ENCODE assay signal across 16 cellular contexts in genomic region chr15:39466428-39466827, GRCh38.
DNase-seq lines count a peak whose midpoint lies in the region; ATAC-seq, FAIRE-seq and TF ChIP-seq lines count a peak whose summit lies in the region.
"Had no signal": no experiment of that assay in that cellular context is flagged by ENCODE, and none has a peak within 500 bp of the region (broad histone marks: within the 10 kb centered on the region; RNA-seq: fewer than 3 reads in every experiment).

No MANE protein-coding gene starts in this region.

- H2AK9ac ChIP-seq in IMR-90 (replicated peaks; ENCODE audit: low read depth, low read length, poor library complexity): no peak overlapping the region

- peak overlapping the region; percentile 44; the same call in 1 of the 3 replicates for H2BK15ac ChIP-seq in IMR-90 (ENCODE audit: low read depth, low read length)
- no peak overlapping the region for H2BK15ac ChIP-seq in neuronal stem cell (ENCODE audit: low read length)

- peak overlapping the region; percentile 74 for H2BK120ac ChIP-seq in IMR-90 (ENCODE audit: low read depth, low read length)
- no peak overlapping the region for H2BK120ac ChIP-seq in neuronal stem cell (ENCODE audit: low read depth, low read length)

- H2BK20ac ChIP-seq in IMR-90 (ENCODE audit: low read depth, low read length): peak overlapping the region; percentile 72; the same call in 1 of the 2 replicates

- no peaks in the 10 kb centered on the region for H4K20me1 ChIP-seq in IMR-90 (ENCODE audit: insufficient read depth, low read length)

- TF ChIP-seq CTCF in IMR-90 (conservative IDR thresholded peaks at IDR 0.05; ENCODE audit: low read depth, low read length): no peak
- peak; percentile 9 for TF ChIP-seq CTCF in upper lobe of right lung (IDR thresholded peaks at IDR 0.05)
- TF ChIP-seq CTCF in D721Med (IDR thresholded peaks at IDR 0.05; ENCODE audit: insufficient read depth, missing control alignments): no peak

- H3K18ac ChIP-seq in IMR-90 (ENCODE audit: low read depth, low read length): peak overlapping the region; percentile 88
- peak overlapping the region; percentile 28 for H3K18ac ChIP-seq in neuronal stem cell (ENCODE audit: low read length)

- H3K14ac ChIP-seq in IMR-90 (replicated peaks; ENCODE audit: low read depth, low read length): 0 out of 2 replicates have a peak overlapping the region, but pooled peaks have one; percentile 50
- H3K14ac ChIP-seq in neuronal stem cell (ENCODE audit: low read length): peak overlapping the region; percentile 27

- H3K23ac ChIP-seq in IMR-90 (ENCODE audit: low read depth, low read length) (0 out of 2 replicates have a peak overlapping the region, but pooled peaks have one; percentile 40), neuronal stem cell (ENCODE audit: low read depth, low read length, poor library complexity) (no peak overlapping the region)

- H4K8ac ChIP-seq in IMR-90 (ENCODE audit: low read depth in 2 of 2, low read length in 2 of 2): peak overlapping the region; percentile 20 to 58; a peak in 2 of 4 replicates
- H4K8ac ChIP-seq in neuronal stem cell (ENCODE audit: low read depth, low read length): no peak overlapping the region

- intact Hi-C loops in IMR-90 (cut with micrococcal nuclease): no loop called here
- intact Hi-C loops in cardiac septum (cut with DNase I): no loop called here
- intact Hi-C loops in upper lobe of right lung (cut with DNase I): no loop called here

- no peak for TF ChIP-seq POLR2A in IMR-90 (IDR thresholded peaks at IDR 0.05; ENCODE audit: low read depth, low read length)

- H3K56ac ChIP-seq in IMR-90 (ENCODE audit: extremely low read depth, insufficient read depth, low read length): no peak overlapping the region

- CTCF ChIA-PET in IMR-90 (lab: Yijun Ruan, JAX): interaction anchor here (0.7 to 1.1 kb wide), 3 partner anchors 46 to 571 kb away, joined by 4 to 5 read pairs (median 4); no protein-coding TSS in a partner anchor

- WGBS in IMR-90 (ENCODE audit: extremely low coverage in 2 of 2, insufficient read length in 1 of 2), 2 experiments: 87% methylated on average over 4 of the region's 6 CpGs; no CpG with 5 or more reads in 1 of the 2 experiments
- whole genome bisulfite sequencing in neuronal stem cell (ENCODE audit: extremely low coverage in 2 of 2, insufficient read length in 2 of 2, insufficient replicate concordance in 1 of 2), 2 donors: no CpG with 5 or more reads among the region's 6 CpGs

- H3K27ac ChIP-seq in IMR-90 (ENCODE audit: insufficient read depth, low read length): peak overlapping the region; percentile 94; the same call in 1 of the 2 replicates
- H3K27ac ChIP-seq in neuronal stem cell (replicated peaks; ENCODE audit: low read length): no peak overlapping the region
- H3K27ac ChIP-seq in upper lobe of right lung: peak overlapping the region; percentile 63

- H3K4ac ChIP-seq in IMR-90 (ENCODE audit: low read depth, low read length) (peak overlapping the region; percentile 54), neuronal stem cell (ENCODE audit: low read length) (no peak overlapping the region)

- peak overlapping the region; percentile 75 for H2AFZ ChIP-seq in IMR-90 (replicated peaks; ENCODE audit: low read length, poor library complexity)
- H2AFZ ChIP-seq in neuronal stem cell (ENCODE audit: low read length): peak overlapping the region; percentile 51

- H3K4me3 ChIP-seq in IMR-90 (ENCODE audit: insufficient read depth, low read depth, low read length): no peak overlapping the region
- H3K4me3 ChIP-seq in neuronal stem cell (ENCODE audit: low read length in 2 of 2): no peak overlapping the region
- H3K4me3 ChIP-seq in upper lobe of right lung: no peak overlapping the region

- peak overlapping the region; percentile 34 for H2BK5ac ChIP-seq in IMR-90 (ENCODE audit: low read depth, low read length, poor library complexity, severe bottlenecking)
- H2BK5ac ChIP-seq in neuronal stem cell (ENCODE audit: low read length): no peak overlapping the region

- H3K36me3 ChIP-seq in IMR-90 (ENCODE audit: control insufficient read depth, insufficient read depth, low read length) (no peaks in the 10 kb centered on the region), neuronal stem cell (replicated peaks in 1 of 2; ENCODE audit: control insufficient read depth in 2 of 2, insufficient read depth in 2 of 2, low read length in 2 of 2) (no peaks in the 10 kb centered on the region), upper lobe of right lung (no peaks in the 10 kb centered on the region)

- peaks cover 21% of the 10 kb centered on the region for H3K4me1 ChIP-seq in IMR-90 (ENCODE audit: control insufficient read depth, insufficient read depth, low read length)
- peaks cover 0 to 7% of the 10 kb centered on the region in 2 donors for H3K4me1 ChIP-seq in neuronal stem cell (ENCODE audit: control insufficient read depth in 2 of 2, insufficient read depth in 1 of 2, low read depth in 1 of 2, low read length in 2 of 2)
- H3K4me1 ChIP-seq in upper lobe of right lung: peaks cover 21% of the 10 kb centered on the region

- POLR2A ChIA-PET in IMR-90 (lab: Charles Lee; ENCODE audit: unreplicated experiment): no interaction called here

- FAIRE-seq in D721Med (lab: Jason Lieb, UNC): no peak

- H2BK12ac ChIP-seq in neuronal stem cell (ENCODE audit: low read length): no peak overlapping the region

- peak; percentile 39 for DNase-seq in IMR-90
- peak; percentile 83 for DNase-seq in cardiac septum (ENCODE audit: low spot score)
- no peak for DNase-seq in neuronal stem cell (ENCODE audit: low spot score)
- peak; percentile 74 for DNase-seq in upper lobe of right lung
- no peak for DNase-seq in stimulated activated CD4-positive, alpha-beta T cell treated with anti-CD3 and anti-CD28 coated beads, Interleukin-4, amount 100 ng/mL, for 4 hours
- no peak for DNase-seq in NAMALWA (ENCODE audit: low spot score)
- DNase-seq in LoVo (ENCODE audit: low spot score): no peak
- no peak for DNase-seq in D721Med (ENCODE audit: insufficient read length, low spot score)
- DNase-seq: activated naive CD8-positive, alpha-beta T cell treated with anti-CD3 and anti-CD28 coated beads, Interleukin-2, amount 50 U/mL, for 24 hours; CD8-positive, alpha-beta memory T cell; GF-D8; NCI-H226; nucleus accumbens had no signal

- peak overlapping the region; percentile 20 for H4K5ac ChIP-seq in IMR-90 (ENCODE audit: low read depth, low read length)

- H4K91ac ChIP-seq in IMR-90 (ENCODE audit: insufficient read depth, low read depth, low read length) (peak overlapping the region; percentile 44; the same call in 1 of the 2 replicates), neuronal stem cell (ENCODE audit: low read depth, low read length, poor library complexity) (no peak overlapping the region)

- no TSS peak for BruUV-seq in IMR-90 (replicated peaks; lab: Mats Ljungman, UMichigan)

- in situ Hi-C loops in IMR-90 (cut with MboI; ENCODE audit: low sequenced_read_pairs): no loop called here

- H3K4me2 ChIP-seq in IMR-90 (ENCODE audit: low read depth, low read length) (no peak overlapping the region), neuronal stem cell (ENCODE audit: insufficient read depth, low read length, poor library complexity, severe bottlenecking) (no peak overlapping the region)

- peaks cover 5% of the 10 kb centered on the region; the same call in 1 of the 2 replicates for H3K9me1 ChIP-seq in IMR-90 (ENCODE audit: insufficient read depth, low read length)

- no peak for TF ChIP-seq RAD21 in IMR-90 (IDR thresholded peaks at IDR 0.05; ENCODE audit: low read length)

- H2AK5ac ChIP-seq in IMR-90 (ENCODE audit: low read depth, low read length) (no peak overlapping the region), neuronal stem cell (ENCODE audit: low read depth, low read length) (no peak overlapping the region)

- H3K9me3 ChIP-seq in IMR-90 (ENCODE audit: control insufficient read depth, insufficient read depth, low read length) (peaks cover 4% of the 10 kb centered on the region), neuronal stem cell (replicated peaks in 1 of 2; ENCODE audit: control insufficient read depth in 2 of 2, insufficient read depth in 1 of 2, low read depth in 1 of 2, low read length in 2 of 2) (peaks cover 0 to 1% of the 10 kb centered on the region in 2 donors), upper lobe of right lung (no peaks in the 10 kb centered on the region)

- dilution Hi-C loops in IMR-90 (cut with HindIII; ENCODE audit: low sequenced_read_pairs, unreplicated experiment): no loop called here

- H3K27me3 ChIP-seq in IMR-90 (ENCODE audit: control insufficient read depth, insufficient read depth, low read length) (no peaks in the 10 kb centered on the region), neuronal stem cell (ENCODE audit: control insufficient read depth in 3 of 3, insufficient read depth in 3 of 3, low read depth in 1 of 3, low read length in 3 of 3) (no peaks in the 10 kb centered on the region), upper lobe of right lung (no peaks in the 10 kb centered on the region)

- H3K9ac ChIP-seq in IMR-90 (ENCODE audit: low read depth, low read length) (no peak overlapping the region; the same call in 1 of the 2 replicates), neuronal stem cell (ENCODE audit: low read depth, low read length, poor library complexity) (no peak overlapping the region)

- ATAC-seq in IMR-90 (ENCODE audit: low read depth) (peak; percentile 79), upper lobe of right lung (peak; percentile 77)
- ATAC-seq: activated CD4-positive, CD25-positive, alpha-beta regulatory T cell treated with anti-CD3 and anti-CD28 coated beads, Interleukin-2, amount 50 U/mL, for 24 hours; activated naive CD8-positive, alpha-beta T cell treated with anti-CD3 and anti-CD28 coated beads, Interleukin-2, amount 50 U/mL, for 24 hours; HCT116; stimulated activated effector memory CD8-positive, alpha-beta T cell treated with anti-CD3 and anti-CD28 coated beads, Interleukin-12 subunit alpha, Interleukin-12 subunit beta, amount 100 ng/mL, for 72 hours had no signal

- H3K79me1 ChIP-seq in IMR-90 (ENCODE audit: low read depth in 1 of 2, low read length in 2 of 2): no peaks in the 10 kb centered on the region
- no peaks in the 10 kb centered on the region for H3K79me1 ChIP-seq in neuronal stem cell (ENCODE audit: low read depth, low read length)

TF ChIP-seq in IMR-90, 13 proteins besides CTCF, POLR2A, EP300 and RAD21 (continues in another document):
- no peak for TF ChIP-seq FOS (IDR thresholded peaks at IDR 0.05; ENCODE audit: low read depth, low read length)
- no peak for TF ChIP-seq MAFK (IDR thresholded peaks at IDR 0.05; ENCODE audit: low read depth, low read length)
- no peak for TF ChIP-seq NFE2L2 (IDR thresholded peaks at IDR 0.05; ENCODE audit: low read depth, low read length)
- no peak for TF ChIP-seq CHD1 (IDR thresholded peaks at IDR 0.05; ENCODE audit: low read depth, low read length)
- TF ChIP-seq RCOR1 (IDR thresholded peaks at IDR 0.05; ENCODE audit: insufficient replicate concordance, low read length): no peak
- TF ChIP-seq USF2 (IDR thresholded peaks at IDR 0.05; ENCODE audit: low read depth, low read length): no peak

Comparison
In these comparisons a context has a peak if more than half of its experiments do, and no peak if none do; other contexts are left out.
1. DNase-seq: peak in IMR-90 (single experiment), cardiac septum (single experiment) and upper lobe of right lung (single experiment); none in neuronal stem cell (single experiment), stimulated activated CD4-positive, alpha-beta T cell treated with anti-CD3 and anti-CD28 coated beads, Interleukin-4, amount 100 ng/mL, for 4 hours (0 of 2), NAMALWA (single experiment), LoVo (single experiment) and D721Med (single experiment).